In the genomic region with DNA sequence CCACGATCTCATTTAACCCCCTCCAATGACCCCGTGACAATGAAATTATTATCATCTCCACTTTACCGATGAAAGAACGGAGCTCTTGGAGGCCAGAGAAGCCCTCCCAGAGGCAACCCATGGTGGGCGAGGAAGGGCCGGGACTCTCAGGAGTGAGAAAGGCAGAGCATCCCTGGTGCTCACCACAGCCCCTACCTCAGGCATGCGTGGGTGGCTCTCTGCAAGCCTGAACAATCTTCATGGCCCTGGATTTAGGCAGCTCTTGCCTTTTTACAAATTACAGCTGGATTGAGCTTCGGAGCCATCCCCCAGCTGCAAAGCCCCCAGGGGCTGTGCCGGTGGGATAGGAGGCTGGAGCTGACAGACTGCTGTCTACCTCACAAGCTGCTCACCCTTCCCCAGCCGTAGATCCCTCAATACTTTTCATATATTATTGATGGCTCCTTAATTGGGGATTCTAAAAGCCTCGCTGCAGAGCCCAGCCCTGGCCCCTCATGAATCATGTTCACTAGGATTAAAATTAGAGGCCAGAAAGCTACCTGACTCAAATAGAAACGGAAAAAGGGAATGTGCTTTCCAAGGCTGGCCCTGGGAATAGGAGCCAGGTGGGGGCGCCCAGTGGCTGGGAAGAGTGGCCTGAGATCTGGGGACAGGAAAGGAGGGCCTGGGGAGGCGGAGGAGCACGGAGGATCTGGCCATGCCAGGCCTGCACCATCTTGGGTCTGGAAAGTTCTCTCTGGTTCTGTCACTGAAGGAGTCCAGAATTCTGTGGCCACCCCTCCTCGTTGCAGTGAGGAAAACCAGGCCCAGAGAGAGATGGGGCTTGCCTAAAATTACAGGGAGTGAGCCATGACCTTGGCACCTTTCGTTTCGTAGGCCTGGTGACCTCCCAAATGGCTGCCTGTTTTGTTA, we compare ENCODE assay signal across 1 cellular context.
TF ChIP-seq lines count a peak whose summit lies in the region.

No MANE protein-coding gene starts in this region.

TF ChIP-seq in WTC11, 78 proteins besides CTCF, POLR2A, EP300 and RAD21:
- no peak for TF ChIP-seq ATF2 (CRISPR knock-in tag; IDR thresholded peaks at IDR 0.05; ENCODE audit: borderline replicate concordance, low read depth)
- TF ChIP-seq ZNF121 (CRISPR knock-in tag; IDR thresholded peaks at IDR 0.05): peak; percentile 84
- TF ChIP-seq ZNF263 (CRISPR knock-in tag; IDR thresholded peaks at IDR 0.05; ENCODE audit: low read depth): peak; percentile 85
- TF ChIP-seq RORB (CRISPR knock-in tag; IDR thresholded peaks at IDR 0.05): no peak
- TF ChIP-seq, protein P1, sequence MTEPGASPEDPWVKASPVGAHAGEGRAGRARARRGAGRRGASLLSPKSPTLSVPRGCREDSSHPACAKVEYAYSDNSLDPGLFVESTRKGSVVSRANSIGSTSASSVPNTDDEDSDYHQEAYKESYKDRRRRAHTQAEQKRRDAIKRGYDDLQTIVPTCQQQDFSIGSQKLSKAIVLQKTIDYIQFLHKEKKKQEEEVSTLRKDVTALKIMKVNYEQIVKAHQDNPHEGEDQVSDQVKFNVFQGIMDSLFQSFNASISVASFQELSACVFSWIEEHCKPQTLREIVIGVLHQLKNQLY (CRISPR knock-in tag; IDR thresholded peaks at IDR 0.05): no peak
- TF ChIP-seq GABPB1 (CRISPR knock-in tag; IDR thresholded peaks at IDR 0.05): no peak
- no peak for TF ChIP-seq ZNF423 (CRISPR knock-in tag; IDR thresholded peaks at IDR 0.05)
